Comparison of ENCODE assay signal across 27 cellular contexts in genomic region chr6:31375699-31376098, GRCh38.
"Had no signal": no experiment of that assay in that cellular context is flagged by ENCODE, and none has a peak within 500 bp of the region (broad histone marks: within the 10 kb centered on the region; RNA-seq: fewer than 3 reads in every experiment).

No MANE protein-coding gene starts in this region.

- H3K27ac ChIP-seq: ovary, parathyroid adenoma, psoas muscle, right lobe of liver, sigmoid colon, stomach, thoracic aorta, thyroid gland, tibial nerve, upper lobe of left lung, vagina had no signal

- H3K9ac ChIP-seq: parathyroid adenoma had no signal

- H3K27me3 ChIP-seq: ovary, right lobe of liver, thyroid gland, upper lobe of left lung, vagina had no signal

- H3K36me3 ChIP-seq: ovary, right lobe of liver, sigmoid colon, stomach, thoracic aorta, thyroid gland, tibial nerve, upper lobe of left lung, vagina had no signal

- H3K9me3 ChIP-seq: ovary, psoas muscle, sigmoid colon, thoracic aorta, thyroid gland, upper lobe of left lung, vagina had no signal

- ATAC-seq: naive thymus-derived CD8-positive, alpha-beta T cell; natural killer cell treated with Interleukin-12 subunit alpha and Interleukin-12 subunit beta and Interleukin-15 and Interleukin-18, amount 100 ng/mL, for 72 hours; psoas muscle; right cardiac atrium; right lobe of liver; stimulated activated effector memory CD8-positive, alpha-beta T cell treated with anti-CD3 and anti-CD28 coated beads, Interleukin-12 subunit alpha, Interleukin-12 subunit beta, amount 100 ng/mL, for 72 hours; stimulated activated naive B cell treated with anti-CD40 and anti-IgM and Interleukin-4, amounts not matched to agents 10 μg/mL and 1 μg/mL and 100 μg/mL, for 72 hours had no signal

- FAIRE-seq: small intestine, urothelium cell line had no signal

- H3K4me1 ChIP-seq: parathyroid adenoma, psoas muscle, right lobe of liver, sigmoid colon, stomach, thyroid gland, tibial nerve, upper lobe of left lung, vagina had no signal

- H2AFZ ChIP-seq: parathyroid adenoma had no signal

- H3K4me3 ChIP-seq: ovary, psoas muscle, right lobe of liver, sigmoid colon, stomach, thoracic aorta, thyroid gland, tibial nerve, upper lobe of left lung, vagina had no signal

- H3K79me2 ChIP-seq: parathyroid adenoma had no signal

- DNase-seq: naive thymus-derived CD8-positive, alpha-beta T cell; nephron progenitor cell; occipital lobe; ovary; posterior cingulate gyrus; psoas muscle; right cardiac atrium; right lobe of liver; sigmoid colon; stimulated activated CD4-positive, alpha-beta T cell treated with anti-CD3 and anti-CD28 coated beads, Interleukin-15, amount 100 ng/mL, for 24 hours; stimulated activated CD4-positive, alpha-beta T cell treated with anti-CD3 and anti-CD28 coated beads, Interleukin-2, amount 100 ng/mL, for 24 hours; stimulated activated CD4-positive, alpha-beta T cell treated with anti-CD3 and anti-CD28 coated beads, Interleukin-2, amount 100 ng/mL, for 48 hours; stimulated activated CD4-positive, alpha-beta T cell treated with anti-CD3 and anti-CD28 coated beads, Interleukin-4, amount 100 ng/mL, for 24 hours; stimulated activated naive B cell treated with anti-CD40 and anti-IgM and Interleukin-4, amounts not matched to agents 10 μg/mL and 1 μg/mL and 100 μg/mL, for 72 hours; stimulated activated naive CD4-positive, alpha-beta T cell treated with Interleukin-2 at 50 U/mL for 16 hours; stomach; thyroid gland; trophoblast cell; upper lobe of left lung had no signal
